In the genomic region with DNA sequence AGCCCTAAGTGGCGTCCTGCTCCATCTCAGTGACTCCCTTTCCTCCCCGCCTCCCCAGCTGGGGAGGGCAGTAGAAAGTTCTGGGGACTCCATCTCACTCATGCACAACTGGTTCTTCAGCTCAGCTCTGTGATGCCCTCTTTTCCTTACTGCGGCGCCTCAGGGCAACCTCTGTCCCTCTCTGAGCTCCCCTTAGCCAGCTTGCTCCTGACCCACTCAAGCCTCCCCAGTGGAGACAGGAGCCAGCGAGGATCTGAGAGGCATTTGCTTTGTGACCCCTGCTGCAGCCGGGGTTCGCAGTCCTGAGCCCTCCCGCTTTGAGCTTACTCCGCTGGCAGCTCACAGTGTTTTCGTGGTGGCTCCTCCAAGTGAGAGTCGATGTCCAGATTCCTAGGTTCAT, we compare ENCODE assay signal across 32 cellular contexts. TPM values are rescaled to one million over a fixed set of nuclear protein-coding genes. Genes with fewer than 3 reads are reported as not detected.
"Had no signal": no experiment of that assay in that cellular context is flagged by ENCODE, and none has a peak within 500 bp of the region (broad histone marks: within the 10 kb centered on the region; RNA-seq: fewer than 3 reads in every experiment).

No MANE protein-coding gene starts in this region.

- H3K27me3 ChIP-seq: left lung, neural progenitor cell, pancreas, testis, thyroid gland, upper lobe of left lung, vagina had no signal

- H3K36me3 ChIP-seq: lower lobe of right lung, neural progenitor cell, pancreas, prostate gland, thyroid gland, transverse colon, vagina had no signal

- H3K4me3 ChIP-seq: left lung, lower lobe of right lung, neural progenitor cell, pancreas, prostate gland, skin epidermis, stomach, testis, thyroid gland, transverse colon, upper lobe of left lung, vagina had no signal

- H3K27ac ChIP-seq: left lung, lower lobe of right lung, neural progenitor cell, pancreas, prostate gland, skin epidermis, stomach, testis, thyroid gland, transverse colon, upper lobe of left lung, vagina had no signal

- H3K9me3 ChIP-seq: left lung, lower lobe of right lung, pancreas, prostate gland, stomach, testis, thyroid gland, transverse colon, upper lobe of left lung, vagina had no signal

- H2AFZ ChIP-seq: neural progenitor cell had no signal

- DNase-seq: hypothalamus; immature natural killer cell; kidney; left colon; left lung; lower lobe of right lung; mammary epithelial cell; mesenchymal stem cell; naive B cell; natural killer cell; nephron progenitor cell; pancreas; posterior cingulate gyrus; retina; right cardiac atrium; stimulated activated CD4-positive, alpha-beta T cell treated with anti-CD3 and anti-CD28 coated beads, Interleukin-12 subunit alpha, Interleukin-12 subunit beta, amount 100 ng/mL, for 4 hours; stimulated activated CD4-positive, alpha-beta T cell treated with anti-CD3 and anti-CD28 coated beads, Interleukin-15, amount 100 ng/mL, for 24 hours; stimulated activated CD4-positive, alpha-beta T cell treated with anti-CD3 and anti-CD28 coated beads, Interleukin-2, amount 100 ng/mL, for 24 hours; stimulated activated CD4-positive, alpha-beta T cell treated with anti-CD3 and anti-CD28 coated beads, Interleukin-4, amount 100 ng/mL, for 1 hour; stimulated activated naive B cell treated with anti-CD40 and anti-IgM and Interleukin-4, amounts not matched to agents 10 μg/mL and 1 μg/mL and 100 μg/mL, for 72 hours; stimulated activated naive CD8-positive, alpha-beta T cell treated with anti-CD3 and anti-CD28 coated beads, Interleukin-15, Interleukin-2, amounts not matched to agents 100 U/mL and 50 U/mL, for 24 hours; stomach; testis; thyroid gland; transverse colon; upper lobe of left lung had no signal

- ATAC-seq: left colon; left lung; lower lobe of right lung; natural killer cell; pancreas; right cardiac atrium; sciatic nerve; stimulated activated naive B cell treated with anti-CD40 and anti-IgM and Interleukin-4, amounts not matched to agents 10 μg/mL and 1 μg/mL and 100 μg/mL, for 72 hours; stimulated activated naive CD8-positive, alpha-beta T cell treated with anti-CD3 and anti-CD28 coated beads, Interleukin-15, Interleukin-2, amounts not matched to agents 100 U/mL and 50 U/mL, for 24 hours had no signal

- H3K4me2 ChIP-seq: neural progenitor cell had no signal

- H3K4me1 ChIP-seq: pancreas, prostate gland, thyroid gland had no signal

- H3K9ac ChIP-seq: neural progenitor cell had no signal

- FAIRE-seq: islet of Langerhans, kidney, pancreas had no signal

RNA-seq across cellular contexts. Expression of a gene that starts 6.2 kb away (rescaled TPM):
- polyA plus RNA-seq: immature natural killer cell had no signal
